In the genomic region with DNA sequence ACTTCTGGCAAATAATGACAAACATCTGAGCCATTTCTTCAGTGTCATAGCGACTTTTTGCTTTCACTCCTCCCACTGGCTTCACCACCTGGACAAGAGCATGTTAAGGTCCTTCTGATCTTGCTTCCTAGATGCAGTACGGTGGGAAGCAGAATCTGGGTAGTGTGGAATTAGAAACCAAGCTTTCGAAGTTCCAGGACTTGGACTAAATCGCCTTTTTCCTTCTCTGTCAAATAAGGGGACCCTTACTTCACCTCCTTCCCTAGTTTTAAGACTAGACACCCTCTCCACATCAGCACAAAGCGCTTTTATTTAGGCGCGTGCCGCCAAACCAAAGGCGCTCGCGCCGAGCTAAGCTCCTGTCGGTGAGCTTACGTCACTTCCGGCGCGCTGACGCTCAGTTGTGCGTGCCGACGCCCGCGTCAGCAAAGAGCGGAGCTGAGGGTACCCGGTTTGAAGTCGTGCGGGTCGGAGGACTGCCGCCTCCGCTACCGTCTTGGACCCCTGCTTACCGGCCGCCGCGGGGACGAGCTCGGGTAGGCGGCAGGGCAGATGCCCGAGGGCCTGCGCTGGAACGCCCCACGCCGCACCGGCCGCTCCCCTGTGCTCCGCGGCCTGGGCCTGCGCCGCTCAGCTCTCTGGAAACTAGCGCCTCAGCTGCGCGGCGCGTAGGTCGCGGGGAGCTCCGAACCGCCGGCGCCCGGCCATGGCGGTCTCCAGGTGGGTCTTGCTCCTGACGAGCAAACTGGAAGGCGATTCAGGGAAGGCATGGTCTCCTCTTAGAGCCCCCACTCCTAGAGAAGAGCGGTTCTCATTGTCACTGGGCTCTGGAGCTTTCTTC, we compare ENCODE assay signal across 1 cellular context.
A peak's percentile ranks its signal among the peaks of the same experiment; 100 is the strongest.
TF ChIP-seq lines count a peak whose summit lies in the region.

A gene (plus strand): TSS at position 400 of the 841 bp plus-strand sequence. CDS start 307 bp downstream, at position 707.

TF ChIP-seq in HepG2, 621 proteins besides CTCF, POLR2A, EP300 and RAD21 (continued from another document and continues in another):
- TF ChIP-seq, protein P1, sequence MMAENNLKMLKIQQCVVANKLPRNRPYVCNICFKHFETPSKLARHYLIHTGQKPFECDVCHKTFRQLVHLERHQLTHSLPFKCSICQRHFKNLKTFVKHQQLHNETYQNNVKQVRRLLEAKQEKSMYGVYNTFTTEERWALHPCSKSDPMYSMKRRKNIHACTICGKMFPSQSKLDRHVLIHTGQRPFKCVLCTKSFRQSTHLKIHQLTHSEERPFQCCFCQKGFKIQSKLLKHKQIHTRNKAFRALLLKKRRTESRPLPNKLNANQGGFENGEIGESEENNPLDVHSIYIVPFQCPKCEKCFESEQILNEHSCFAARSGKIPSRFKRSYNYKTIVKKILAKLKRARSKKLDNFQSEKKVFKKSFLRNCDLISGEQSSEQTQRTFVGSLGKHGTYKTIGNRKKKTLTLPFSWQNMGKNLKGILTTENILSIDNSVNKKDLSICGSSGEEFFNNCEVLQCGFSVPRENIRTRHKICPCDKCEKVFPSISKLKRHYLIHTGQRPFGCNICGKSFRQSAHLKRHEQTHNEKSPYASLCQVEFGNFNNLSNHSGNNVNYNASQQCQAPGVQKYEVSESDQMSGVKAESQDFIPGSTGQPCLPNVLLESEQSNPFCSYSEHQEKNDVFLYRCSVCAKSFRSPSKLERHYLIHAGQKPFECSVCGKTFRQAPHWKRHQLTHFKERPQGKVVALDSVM (CRISPR knock-in tag; IDR thresholded peaks at IDR 0.05): peak; percentile 77
- TF ChIP-seq ZKSCAN1 (IDR thresholded peaks at IDR 0.05; ENCODE audit: low read length): 0 out of 2 replicates have a peak, but pooled peaks have one; percentile 14
- 0 out of 2 replicates have a peak, but pooled peaks have one; percentile 9 for TF ChIP-seq KDM1A (CRISPR knock-in tag; IDR thresholded peaks at IDR 0.05)
- TF ChIP-seq, protein P2, sequence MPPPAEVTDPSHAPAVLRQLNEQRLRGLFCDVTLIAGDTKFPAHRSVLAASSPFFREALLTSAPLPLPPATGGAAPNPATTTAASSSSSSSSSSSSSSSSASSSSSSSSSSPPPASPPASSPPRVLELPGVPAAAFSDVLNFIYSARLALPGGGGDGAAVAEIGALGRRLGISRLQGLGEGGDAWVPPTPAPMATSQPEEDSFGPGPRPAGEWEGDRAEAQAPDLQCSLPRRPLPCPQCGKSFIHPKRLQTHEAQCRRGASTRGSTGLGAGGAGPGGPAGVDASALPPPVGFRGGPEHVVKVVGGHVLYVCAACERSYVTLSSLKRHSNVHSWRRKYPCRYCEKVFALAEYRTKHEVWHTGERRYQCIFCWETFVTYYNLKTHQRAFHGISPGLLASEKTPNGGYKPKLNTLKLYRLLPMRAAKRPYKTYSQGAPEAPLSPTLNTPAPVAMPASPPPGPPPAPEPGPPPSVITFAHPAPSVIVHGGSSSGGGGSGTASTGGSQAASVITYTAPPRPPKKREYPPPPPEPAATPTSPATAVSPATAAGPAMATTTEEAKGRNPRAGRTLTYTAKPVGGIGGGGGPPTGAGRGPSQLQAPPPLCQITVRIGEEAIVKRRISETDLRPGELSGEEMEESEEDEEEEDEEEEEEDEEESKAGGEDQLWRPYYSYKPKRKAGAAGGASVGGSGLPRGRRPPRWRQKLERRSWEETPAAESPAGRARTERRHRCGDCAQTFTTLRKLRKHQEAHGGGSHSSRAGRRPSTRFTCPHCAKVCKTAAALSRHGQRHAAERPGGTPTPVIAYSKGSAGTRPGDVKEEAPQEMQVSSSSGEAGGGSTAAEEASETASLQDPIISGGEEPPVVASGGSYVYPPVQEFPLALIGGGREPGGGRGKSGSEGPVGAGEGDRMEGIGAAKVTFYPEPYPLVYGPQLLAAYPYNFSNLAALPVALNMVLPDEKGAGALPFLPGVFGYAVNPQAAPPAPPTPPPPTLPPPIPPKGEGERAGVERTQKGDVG (CRISPR knock-in tag; IDR thresholded peaks at IDR 0.05; ENCODE audit: borderline replicate concordance): no peak
- peak; percentile 37; the same call in 1 of the 2 replicates for TF ChIP-seq SATB2 (CRISPR knock-in tag; IDR thresholded peaks at IDR 0.05)
- no peak for TF ChIP-seq U2AF2 (IDR thresholded peaks at IDR 0.05; ENCODE audit: low read depth, low read length)
- TF ChIP-seq SRSF1 (optimal IDR thresholded peaks at IDR 0.05; ENCODE audit: low read depth, low read length): no peak
- peak in 1 of 2 experiments; percentile 77; a peak in 1 of 4 replicates for TF ChIP-seq KLF16 (CRISPR knock-in tag; IDR thresholded peaks at IDR 0.05)
- peak; percentile 44 for TF ChIP-seq HIVEP1 (CRISPR knock-in tag; IDR thresholded peaks at IDR 0.05)
- peak; percentile 92 for TF ChIP-seq MEIS1 (CRISPR knock-in tag; IDR thresholded peaks at IDR 0.05; ENCODE audit: borderline replicate concordance)
- no peak for TF ChIP-seq HNRNPL (IDR thresholded peaks at IDR 0.05; ENCODE audit: low read depth, low read length)
- no peak for TF ChIP-seq SMARCC2 (IDR thresholded peaks at IDR 0.05)
- peak; percentile 78; the same call in 1 of the 2 replicates for TF ChIP-seq ZNF543 (CRISPR knock-in tag; IDR thresholded peaks at IDR 0.05)
- peak; percentile 87; the same call in 1 of the 2 replicates for TF ChIP-seq GLI4 (CRISPR knock-in tag; IDR thresholded peaks at IDR 0.05; ENCODE audit: borderline replicate concordance)
- TF ChIP-seq, protein P3, sequence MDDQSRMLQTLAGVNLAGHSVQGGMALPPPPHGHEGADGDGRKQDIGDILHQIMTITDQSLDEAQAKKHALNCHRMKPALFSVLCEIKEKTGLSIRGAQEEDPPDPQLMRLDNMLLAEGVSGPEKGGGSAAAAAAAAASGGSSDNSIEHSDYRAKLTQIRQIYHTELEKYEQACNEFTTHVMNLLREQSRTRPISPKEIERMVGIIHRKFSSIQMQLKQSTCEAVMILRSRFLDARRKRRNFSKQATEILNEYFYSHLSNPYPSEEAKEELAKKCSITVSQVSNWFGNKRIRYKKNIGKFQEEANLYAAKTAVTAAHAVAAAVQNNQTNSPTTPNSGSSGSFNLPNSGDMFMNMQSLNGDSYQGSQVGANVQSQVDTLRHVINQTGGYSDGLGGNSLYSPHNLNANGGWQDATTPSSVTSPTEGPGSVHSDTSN (CRISPR knock-in tag; IDR thresholded peaks at IDR 0.05; ENCODE audit: borderline replicate concordance): no peak
- TF ChIP-seq, protein P4, sequence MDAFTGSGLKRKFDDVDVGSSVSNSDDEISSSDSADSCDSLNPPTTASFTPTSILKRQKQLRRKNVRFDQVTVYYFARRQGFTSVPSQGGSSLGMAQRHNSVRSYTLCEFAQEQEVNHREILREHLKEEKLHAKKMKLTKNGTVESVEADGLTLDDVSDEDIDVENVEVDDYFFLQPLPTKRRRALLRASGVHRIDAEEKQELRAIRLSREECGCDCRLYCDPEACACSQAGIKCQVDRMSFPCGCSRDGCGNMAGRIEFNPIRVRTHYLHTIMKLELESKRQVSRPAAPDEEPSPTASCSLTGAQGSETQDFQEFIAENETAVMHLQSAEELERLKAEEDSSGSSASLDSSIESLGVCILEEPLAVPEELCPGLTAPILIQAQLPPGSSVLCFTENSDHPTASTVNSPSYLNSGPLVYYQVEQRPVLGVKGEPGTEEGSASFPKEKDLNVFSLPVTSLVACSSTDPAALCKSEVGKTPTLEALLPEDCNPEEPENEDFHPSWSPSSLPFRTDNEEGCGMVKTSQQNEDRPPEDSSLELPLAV (CRISPR knock-in tag; conservative IDR thresholded peaks at IDR 0.05; ENCODE audit: low read depth): no peak
- no peak for TF ChIP-seq MAFF (IDR thresholded peaks at IDR 0.05; ENCODE audit: low read depth, low read length)
- TF ChIP-seq KAT8 (CRISPR knock-in tag; IDR thresholded peaks at IDR 0.05): peak; percentile 98
- peak; percentile 77; the same call in 1 of the 2 replicates for TF ChIP-seq NFKB2 (CRISPR knock-in tag; IDR thresholded peaks at IDR 0.05; ENCODE audit: borderline replicate concordance)
- peak; percentile 68; the same call in 1 of the 2 replicates for TF ChIP-seq MTF1 (CRISPR knock-in tag; IDR thresholded peaks at IDR 0.05)
- TF ChIP-seq, protein P5, sequence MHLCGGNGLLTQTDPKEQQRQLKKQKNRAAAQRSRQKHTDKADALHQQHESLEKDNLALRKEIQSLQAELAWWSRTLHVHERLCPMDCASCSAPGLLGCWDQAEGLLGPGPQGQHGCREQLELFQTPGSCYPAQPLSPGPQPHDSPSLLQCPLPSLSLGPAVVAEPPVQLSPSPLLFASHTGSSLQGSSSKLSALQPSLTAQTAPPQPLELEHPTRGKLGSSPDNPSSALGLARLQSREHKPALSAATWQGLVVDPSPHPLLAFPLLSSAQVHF (CRISPR knock-in tag; IDR thresholded peaks at IDR 0.05): peak; percentile 68; the same call in 1 of the 2 replicates
- peak; percentile 92 for TF ChIP-seq ZNF788 (CRISPR knock-in tag; IDR thresholded peaks at IDR 0.05; ENCODE audit: borderline replicate concordance)
- TF ChIP-seq ZSCAN20 (CRISPR knock-in tag; IDR thresholded peaks at IDR 0.05; ENCODE audit: borderline replicate concordance): no peak
- TF ChIP-seq ZNF274 (CRISPR knock-in tag; IDR thresholded peaks at IDR 0.05): peak; percentile 74
- TF ChIP-seq ZNF44 (CRISPR knock-in tag; IDR thresholded peaks at IDR 0.05): peak; percentile 84
- TF ChIP-seq, protein P6, sequence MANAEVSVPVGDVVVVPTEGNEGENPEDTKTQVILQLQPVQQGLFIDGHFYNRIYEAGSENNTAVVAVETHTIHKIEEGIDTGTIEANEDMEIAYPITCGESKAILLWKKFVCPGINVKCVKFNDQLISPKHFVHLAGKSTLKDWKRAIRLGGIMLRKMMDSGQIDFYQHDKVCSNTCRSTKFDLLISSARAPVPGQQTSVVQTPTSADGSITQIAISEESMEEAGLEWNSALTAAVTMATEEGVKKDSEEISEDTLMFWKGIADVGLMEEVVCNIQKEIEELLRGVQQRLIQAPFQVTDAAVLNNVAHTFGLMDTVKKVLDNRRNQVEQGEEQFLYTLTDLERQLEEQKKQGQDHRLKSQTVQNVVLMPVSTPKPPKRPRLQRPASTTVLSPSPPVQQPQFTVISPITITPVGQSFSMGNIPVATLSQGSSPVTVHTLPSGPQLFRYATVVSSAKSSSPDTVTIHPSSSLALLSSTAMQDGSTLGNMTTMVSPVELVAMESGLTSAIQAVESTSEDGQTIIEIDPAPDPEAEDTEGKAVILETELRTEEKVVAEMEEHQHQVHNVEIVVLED (CRISPR knock-in tag; IDR thresholded peaks at IDR 0.05; ENCODE audit: borderline replicate concordance): peak; percentile 100
- TF ChIP-seq POGZ (CRISPR knock-in tag; IDR thresholded peaks at IDR 0.05): peak; percentile 94
- TF ChIP-seq ZNF737 (CRISPR knock-in tag; IDR thresholded peaks at IDR 0.05; ENCODE audit: borderline replicate concordance): no peak
- TF ChIP-seq MED1 (CRISPR knock-in tag; IDR thresholded peaks at IDR 0.05): peak; percentile 74
- TF ChIP-seq ZNF263 (CRISPR knock-in tag; IDR thresholded peaks at IDR 0.05): no peak
- peak; percentile 81 for TF ChIP-seq AGO2 (optimal IDR thresholded peaks at IDR 0.05; ENCODE audit: low read depth, low read length)
- peak; percentile 65; the same call in 1 of the 2 replicates for TF ChIP-seq ZNF569 (CRISPR knock-in tag; IDR thresholded peaks at IDR 0.05; ENCODE audit: borderline replicate concordance)
- TF ChIP-seq DR1 (CRISPR knock-in tag; IDR thresholded peaks at IDR 0.05): peak; percentile 59
- TF ChIP-seq DNMT3B (CRISPR knock-in tag; conservative IDR thresholded peaks at IDR 0.05): peak; percentile 71; the same call in 1 of the 2 replicates
- TF ChIP-seq, protein P7, sequence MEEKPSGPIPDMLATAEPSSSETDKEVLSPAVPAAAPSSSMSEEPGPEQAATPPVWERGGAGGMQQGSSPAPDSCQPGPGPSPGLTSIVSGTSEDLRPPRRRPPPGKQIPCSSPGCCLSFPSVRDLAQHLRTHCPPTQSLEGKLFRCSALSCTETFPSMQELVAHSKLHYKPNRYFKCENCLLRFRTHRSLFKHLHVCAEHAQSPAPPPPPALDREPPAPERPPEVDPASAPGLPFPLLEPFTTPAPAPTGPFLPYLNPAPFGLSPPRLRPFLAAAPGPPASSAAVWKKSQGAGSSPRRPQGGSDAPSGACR (CRISPR knock-in tag; IDR thresholded peaks at IDR 0.05): peak; percentile 94
- TF ChIP-seq NKX3-1 (CRISPR knock-in tag; IDR thresholded peaks at IDR 0.05): 0 out of 2 replicates have a peak, but pooled peaks have one; percentile 30
- peak; percentile 62 for TF ChIP-seq SOX5 (CRISPR knock-in tag; IDR thresholded peaks at IDR 0.05; ENCODE audit: borderline replicate concordance)
- TF ChIP-seq CBX2 (IDR thresholded peaks at IDR 0.05; ENCODE audit: low read depth, low read length): no peak
- TF ChIP-seq CBX2 (CRISPR knock-in tag; IDR thresholded peaks at IDR 0.05; ENCODE audit: low read depth): no peak
- no peak; the same call in 1 of the 2 replicates for TF ChIP-seq CAMTA2 (CRISPR knock-in tag; IDR thresholded peaks at IDR 0.05; ENCODE audit: borderline replicate concordance)
- TF ChIP-seq EZH2 (conservative IDR thresholded peaks at IDR 0.05; ENCODE audit: low read depth, low read length): no peak
- TF ChIP-seq ZNF34 (CRISPR knock-in tag; IDR thresholded peaks at IDR 0.05; ENCODE audit: borderline replicate concordance): 0 out of 2 replicates have a peak, but pooled peaks have one; percentile 54
- TF ChIP-seq, protein P8, sequence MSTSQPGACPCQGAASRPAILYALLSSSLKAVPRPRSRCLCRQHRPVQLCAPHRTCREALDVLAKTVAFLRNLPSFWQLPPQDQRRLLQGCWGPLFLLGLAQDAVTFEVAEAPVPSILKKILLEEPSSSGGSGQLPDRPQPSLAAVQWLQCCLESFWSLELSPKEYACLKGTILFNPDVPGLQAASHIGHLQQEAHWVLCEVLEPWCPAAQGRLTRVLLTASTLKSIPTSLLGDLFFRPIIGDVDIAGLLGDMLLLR (CRISPR knock-in tag; IDR thresholded peaks at IDR 0.05): peak; percentile 88
- TF ChIP-seq GFI1 (CRISPR knock-in tag; IDR thresholded peaks at IDR 0.05; ENCODE audit: borderline replicate concordance): peak; percentile 63; the same call in 1 of the 2 replicates
- TF ChIP-seq, protein P9, sequence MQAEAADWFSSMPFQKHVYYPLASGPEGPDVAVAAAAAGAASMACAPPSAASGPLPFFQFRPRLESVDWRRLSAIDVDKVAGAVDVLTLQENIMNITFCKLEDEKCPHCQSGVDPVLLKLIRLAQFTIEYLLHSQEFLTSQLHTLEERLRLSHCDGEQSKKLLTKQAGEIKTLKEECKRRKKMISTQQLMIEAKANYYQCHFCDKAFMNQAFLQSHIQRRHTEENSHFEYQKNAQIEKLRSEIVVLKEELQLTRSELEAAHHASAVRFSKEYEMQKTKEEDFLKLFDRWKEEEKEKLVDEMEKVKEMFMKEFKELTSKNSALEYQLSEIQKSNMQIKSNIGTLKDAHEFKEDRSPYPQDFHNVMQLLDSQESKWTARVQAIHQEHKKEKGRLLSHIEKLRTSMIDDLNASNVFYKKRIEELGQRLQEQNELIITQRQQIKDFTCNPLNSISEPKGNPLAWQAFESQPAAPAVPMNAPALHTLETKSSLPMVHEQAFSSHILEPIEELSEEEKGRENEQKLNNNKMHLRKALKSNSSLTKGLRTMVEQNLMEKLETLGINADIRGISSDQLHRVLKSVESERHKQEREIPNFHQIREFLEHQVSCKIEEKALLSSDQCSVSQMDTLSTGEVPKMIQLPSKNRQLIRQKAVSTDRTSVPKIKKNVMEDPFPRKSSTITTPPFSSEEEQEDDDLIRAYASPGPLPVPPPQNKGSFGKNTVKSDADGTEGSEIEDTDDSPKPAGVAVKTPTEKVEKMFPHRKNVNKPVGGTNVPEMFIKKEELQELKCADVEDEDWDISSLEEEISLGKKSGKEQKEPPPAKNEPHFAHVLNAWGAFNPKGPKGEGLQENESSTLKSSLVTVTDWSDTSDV (CRISPR knock-in tag; IDR thresholded peaks at IDR 0.05): peak; percentile 94
